Comparison of ENCODE assay signal across 30 cellular contexts in the genomic region with DNA sequence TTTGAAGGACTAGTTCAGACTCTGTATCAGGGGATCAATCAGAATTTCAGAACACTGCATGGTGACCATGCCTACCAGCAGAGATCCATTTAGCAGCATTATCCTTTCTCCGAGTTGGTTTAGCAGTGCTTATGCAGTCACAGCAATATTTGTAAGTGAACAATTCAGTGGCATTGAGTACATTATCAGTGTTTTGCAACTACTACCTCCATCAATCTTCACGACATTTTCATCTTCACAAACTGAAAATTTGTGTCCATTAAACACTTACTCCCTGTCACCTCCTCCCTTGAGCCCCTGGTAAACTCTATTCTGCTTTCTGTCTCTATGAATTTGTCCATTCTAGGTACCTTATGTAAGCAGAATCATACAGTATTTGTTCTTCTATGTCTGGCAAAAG. TPM values are rescaled to one million over a fixed set of nuclear protein-coding genes. Genes with fewer than 3 reads are reported as not detected.
A peak's percentile ranks its signal among the peaks of the same experiment; 100 is the strongest.
DNase-seq lines count a peak whose midpoint lies in the region; ATAC-seq, FAIRE-seq and TF ChIP-seq lines count a peak whose summit lies in the region.
"Had no signal": no experiment of that assay in that cellular context is flagged by ENCODE, and none has a peak within 500 bp of the region (broad histone marks: within the 10 kb centered on the region; RNA-seq: fewer than 3 reads in every experiment).

No MANE protein-coding gene starts in this region.

- no peaks in the 10 kb centered on the region for H3K9me3 Mint-ChIP-seq in nephron progenitor cell
- H3K9me3 Mint-ChIP-seq in activated T-helper 1 cell treated with anti-CD3 and anti-CD28 coated beads, Interleukin-12 subunit alpha, Interleukin-12 subunit beta, Interleukin-2, Interleukin-4 antibody, amounts not matched to agents 30 ng/mL and 10 ng/mL and 1 ng/mL, durations not matched to agents 14 hours and 24 hours and 36 hours, result no peaks in the 10 kb centered on the region
- H3K9me3 Mint-ChIP-seq: CD4-positive, CD25-positive, alpha-beta regulatory T cell; CD8-positive, alpha-beta memory T cell had no signal

- H3K4me3 Mint-ChIP-seq in nephron progenitor cell, result no peak overlapping the region
- no peak overlapping the region for H3K4me3 Mint-ChIP-seq in activated T-helper 1 cell treated with anti-CD3 and anti-CD28 coated beads, Interleukin-12 subunit alpha, Interleukin-12 subunit beta, Interleukin-2, Interleukin-4 antibody, amounts not matched to agents 30 ng/mL and 10 ng/mL and 1 ng/mL, durations not matched to agents 14 hours and 24 hours and 36 hours
- H3K4me3 Mint-ChIP-seq: CD14-positive monocyte; CD4-positive, alpha-beta memory T cell; CD4-positive, CD25-positive, alpha-beta regulatory T cell; CD8-positive, alpha-beta memory T cell had no signal

- peaks cover 10% of the 10 kb centered on the region for H3K27me3 Mint-ChIP-seq in nephron progenitor cell (ENCODE audit: low read depth, poor library complexity)
- H3K27me3 Mint-ChIP-seq in activated T-helper 1 cell treated with anti-CD3 and anti-CD28 coated beads, Interleukin-12 subunit alpha, Interleukin-12 subunit beta, Interleukin-2, Interleukin-4 antibody, amounts not matched to agents 30 ng/mL and 10 ng/mL and 1 ng/mL, durations not matched to agents 14 hours and 24 hours and 36 hours (ENCODE audit: insufficient read depth), result peaks cover 8% of the 10 kb centered on the region

- H3K9me3 ChIP-seq in K562 (replicated peaks; ENCODE audit: control insufficient read depth, insufficient read depth, low read depth, low read length) (no peaks in the 10 kb centered on the region; the same call in 1 of the 2 replicates), mucosa of rectum (ENCODE audit: control insufficient read depth in 2 of 2, low read length in 2 of 2) (no peaks in the 10 kb centered on the region), transverse colon (no peaks in the 10 kb centered on the region)
- H3K9me3 ChIP-seq: BE2C, BLaER1 had no signal

- no peaks in the 10 kb centered on the region; the same call in 2 of the 3 replicates for H3K36me3 ChIP-seq in K562 (ENCODE audit: control insufficient read depth, insufficient read depth, low read length)
- H3K36me3 ChIP-seq in mucosa of rectum (ENCODE audit: control insufficient read depth in 2 of 2, insufficient read depth in 2 of 2, low read length in 2 of 2), result peaks cover 0 to 5% of the 10 kb centered on the region in 2 donors
- H3K36me3 ChIP-seq in transverse colon, result no peaks in the 10 kb centered on the region
- H3K36me3 ChIP-seq: BE2C, BLaER1 had no signal

- H3K4me2 ChIP-seq in K562 (ENCODE audit: insufficient read depth, low read length), result no peak overlapping the region
- H3K4me2 ChIP-seq: BLaER1 had no signal

- in situ Hi-C loops in K562 (cut with MboI) (no loop called here), transverse colon (cut with MboI; ENCODE audit: low pct_ligation_motif_present in 1 of 4, low pct_unique_long_range_greater_than_20kb in 1 of 4, low sequenced_read_pairs in 3 of 4) (no loop called here)

- H3K4me1 ChIP-seq in K562 (replicated peaks in 1 of 2; ENCODE audit: control insufficient read depth in 2 of 2, insufficient read depth in 2 of 2, low read length in 2 of 2) (peaks cover 12 to 30% of the 10 kb centered on the region in 2 experiments), mucosa of rectum (ENCODE audit: control insufficient read depth in 2 of 2, insufficient read depth in 2 of 2, low read length in 2 of 2) (peaks cover 35 to 62% of the 10 kb centered on the region in 2 donors), transverse colon (peaks cover 18 to 54% (median 42%) of the 10 kb centered on the region in 4 donors)
- H3K4me1 ChIP-seq: BE2C, BLaER1 had no signal

- no peak overlapping the region for H3K27ac Mint-ChIP-seq in nephron progenitor cell
- H3K27ac Mint-ChIP-seq in activated T-helper 1 cell treated with anti-CD3 and anti-CD28 coated beads, Interleukin-12 subunit alpha, Interleukin-12 subunit beta, Interleukin-2, Interleukin-4 antibody, amounts not matched to agents 30 ng/mL and 10 ng/mL and 1 ng/mL, durations not matched to agents 14 hours and 24 hours and 36 hours, result no peak overlapping the region
- H3K27ac Mint-ChIP-seq: CD14-positive monocyte; CD4-positive, alpha-beta memory T cell; CD4-positive, CD25-positive, alpha-beta regulatory T cell; CD8-positive, alpha-beta memory T cell had no signal

- CTCF ChIA-PET in K562 (lab: Yijun Ruan, JAX; ENCODE audit: low intra/inter-chr PET ratio), result no interaction called here

- TF ChIP-seq RAD21 in K562 (CRISPR knock-in tag; conservative IDR thresholded peaks at IDR 0.05 in 1 of 2, IDR thresholded peaks at IDR 0.05 in 1 of 2), result no peak

- no peak overlapping the region for H2AFZ ChIP-seq in K562 (ENCODE audit: low read depth, low read length)

- no peaks in the 10 kb centered on the region for H3K9me1 ChIP-seq in K562 (ENCODE audit: control insufficient read depth, insufficient read depth, low read length)

- no peaks in the 10 kb centered on the region for H3K4me1 Mint-ChIP-seq in nephron progenitor cell
- no peaks in the 10 kb centered on the region for H3K4me1 Mint-ChIP-seq in activated T-helper 1 cell treated with anti-CD3 and anti-CD28 coated beads, Interleukin-12 subunit alpha, Interleukin-12 subunit beta, Interleukin-2, Interleukin-4 antibody, amounts not matched to agents 30 ng/mL and 10 ng/mL and 1 ng/mL, durations not matched to agents 14 hours and 24 hours and 36 hours (ENCODE audit: low read depth)
- H3K4me1 Mint-ChIP-seq: CD14-positive monocyte; CD4-positive, alpha-beta memory T cell; CD4-positive, CD25-positive, alpha-beta regulatory T cell; CD8-positive, alpha-beta memory T cell had no signal

- 27% methylated on average over 2 of the region's 2 CpGs for WGBS in K562 (ENCODE audit: insufficient coverage, low coverage, missing lambda C conversion rate)
- 47 to 50% methylated on average over 2 of the region's 2 CpGs for WGBS in transverse colon (ENCODE audit: low coverage in 1 of 2), 2 donors

- FAIRE-seq in K562 (lab: Jason Lieb, UNC), result no peak
- FAIRE-seq: A204.1, GM12878, GM19239 had no signal

- intact Hi-C loops in K562 (cut with micrococcal nuclease) (loop anchor here (5.0 kb wide), 1 partner anchor 63 kb away; no protein-coding TSS in a partner anchor), transverse colon (cut with DNase I; ENCODE audit: low total_unique reads) (no loop called here)
- intact Hi-C loops in activated T-helper 1 cell treated with anti-CD3 and anti-CD28 coated beads, Interleukin-12 subunit alpha, Interleukin-12 subunit beta, Interleukin-2, Interleukin-4 antibody, amounts not matched to agents 30 ng/mL and 10 ng/mL and 1 ng/mL, durations not matched to agents 14 hours and 24 hours and 36 hours (cut with micrococcal nuclease), result no loop called here

- no peak for ATAC-seq in K562
- ATAC-seq in omental fat pad (ENCODE audit: low FRiP score), result no peak
- ATAC-seq: GM12878 had no signal

- H3K27me3 ChIP-seq in K562 (ENCODE audit: control insufficient read depth in 2 of 2, insufficient read depth in 2 of 2, low read length in 2 of 2), result no peaks in the 10 kb centered on the region
- H3K27me3 ChIP-seq in mucosa of rectum (ENCODE audit: control insufficient read depth in 2 of 2, insufficient read depth in 2 of 2, low read length in 2 of 2), result no peaks in the 10 kb centered on the region
- peaks cover 9% of the 10 kb centered on the region for H3K27me3 ChIP-seq in transverse colon
- H3K27me3 ChIP-seq: BE2C, BLaER1 had no signal

- H3K27ac ChIP-seq in K562 (ENCODE audit: extremely low read depth, low read depth, low read length) (no peak overlapping the region), mucosa of rectum (ENCODE audit: low read depth in 2 of 2, low read length in 2 of 2) (peak overlapping the region; percentile 79 to 88), transverse colon (peak overlapping the region; percentile 82 to 87 (median 83))
- H3K27ac ChIP-seq: BLaER1 had no signal

- TF ChIP-seq CTCF in K562 (IDR thresholded peaks at IDR 0.05 in 2 of 3, conservative IDR thresholded peaks at IDR 0.05 in 1 of 3; ENCODE audit: insufficient read depth in 2 of 3, low read depth in 1 of 3, low read length in 3 of 3), result no peak
- no peak for TF ChIP-seq CTCF in transverse colon (IDR thresholded peaks at IDR 0.05)
- TF ChIP-seq CTCF in nephron progenitor cell (IDR thresholded peaks at IDR 0.05), result no peak
- TF ChIP-seq CTCF in omental fat pad (IDR thresholded peaks at IDR 0.05), result no peak

- BruUV-seq in K562 (replicated peaks; lab: Mats Ljungman, UMichigan), result no TSS peak

- TF ChIP-seq POLR2A in K562 (conservative IDR thresholded peaks at IDR 0.05) (no peak), transverse colon (IDR thresholded peaks at IDR 0.05) (no peak)

- H3K79me2 ChIP-seq in K562 (ENCODE audit: control insufficient read depth, insufficient read depth, low read length), result peaks cover 32% of the 10 kb centered on the region

- H3K36me3 Mint-ChIP-seq in nephron progenitor cell (ENCODE audit: low read depth), result no peaks in the 10 kb centered on the region
- H3K36me3 Mint-ChIP-seq in activated T-helper 1 cell treated with anti-CD3 and anti-CD28 coated beads, Interleukin-12 subunit alpha, Interleukin-12 subunit beta, Interleukin-2, Interleukin-4 antibody, amounts not matched to agents 30 ng/mL and 10 ng/mL and 1 ng/mL, durations not matched to agents 14 hours and 24 hours and 36 hours (ENCODE audit: low read depth), result no peaks in the 10 kb centered on the region
- H3K36me3 Mint-ChIP-seq: CD14-positive monocyte; CD4-positive, alpha-beta memory T cell; CD4-positive, CD25-positive, alpha-beta regulatory T cell; CD8-positive, alpha-beta memory T cell had no signal

- no peaks in the 10 kb centered on the region for H4K20me1 ChIP-seq in K562 (replicated peaks; ENCODE audit: control insufficient read depth, insufficient read depth, low read length)
- H4K20me1 ChIP-seq: BLaER1 had no signal

- POLR2A ChIA-PET in K562 (lab: Yijun Ruan, JAX), result interaction anchor here (0.6 kb wide), 1 partner anchor 16 kb away, joined by 3 read pairs; no protein-coding TSS in a partner anchor

- H3K9ac ChIP-seq in K562 (ENCODE audit: insufficient read depth in 1 of 2, low read depth in 2 of 2, low read length in 2 of 2) (no peak overlapping the region), mucosa of rectum (ENCODE audit: low read depth in 1 of 2, low read length in 2 of 2) (peak overlapping the region in 1 of 2 donors; percentile 48)
- H3K9ac ChIP-seq: BLaER1 had no signal

- H3K4me3 ChIP-seq in K562 (no peak overlapping the region), mucosa of rectum (ENCODE audit: low read length in 2 of 2) (peak overlapping the region in 1 of 2 donors; percentile 37), transverse colon (no peak overlapping the region)
- H3K4me3 ChIP-seq: BLaER1, GM12878 had no signal

- TF ChIP-seq EP300 in K562 (IDR thresholded peaks at IDR 0.05; ENCODE audit: low read length) (no peak), transverse colon (IDR thresholded peaks at IDR 0.05; ENCODE audit: low read depth) (no peak)

- no peak for DNase-seq in K562 (ENCODE audit: extremely low read depth in 1 of 4, low spot score in 3 of 4)
- no peak for DNase-seq in transverse colon
- no peak for DNase-seq in nephron progenitor cell
- DNase-seq in T-helper 1 cell, result no peak
- no peak for DNase-seq in activated T-helper 1 cell treated with anti-CD3 and anti-CD28 coated beads, Interleukin-12 subunit alpha, Interleukin-12 subunit beta, Interleukin-2, Interleukin-4 antibody, amounts not matched to agents 30 ng/mL and 10 ng/mL and 1 ng/mL, durations not matched to agents 14 hours and 24 hours and 36 hours (ENCODE audit: low spot score)
- no peak for DNase-seq in omental fat pad (ENCODE audit: low spot score)
- DNase-seq: 8988T; ACHN; BE2C; C1 segment of cervical spinal cord; CD4-positive, alpha-beta memory T cell; CD4-positive, CD25-positive, alpha-beta regulatory T cell; CD8-positive, alpha-beta memory T cell; COR-L47; DMS 273 treated with DMSO at 0.1 percent for 48 hours; DMS153; DMS53; DMS79; DND-41; EL; GDM1 had no signal

RNA-seq across cellular contexts. Expression of gene SLC9A2, which starts 20.1 kb away (rescaled TPM):
- total RNA-seq in K562 (2011; cell fraction: chromatin; rRNA removed; ENCODE audit: low replicate concordance), result 5.6 and 14.6 TPM in 2 replicates
- total RNA-seq in K562 (2011; cell fraction: nucleolus; rRNA removed), result 4.3 and 5.0 TPM in 2 replicates
- 7.3 and 10.2 TPM in 2 replicates for total RNA-seq in K562 (2011; cell fraction: nucleoplasm; rRNA removed)
- 1.6 and 2.5 TPM in 2 replicates for total RNA-seq in K562 (2014; rRNA removed)
- total RNA-seq in K562 (2014; rRNA removed; fragmentation: Illumina TruSeq; extraction: Trizol), result 2.7 and 2.8 TPM in 2 replicates
- 3.3 and 3.8 TPM in 2 replicates for total RNA-seq in K562 (2015; rRNA removed; fragmentation: Illumina TruSeq; extraction: Trizol)
- total RNA-seq in K562 (2021), result 1.4 and 1.6 TPM in 2 replicates
- polyA plus RNA-seq in K562 (2011; rRNA removed), result 1.3 and 2.3 TPM in 2 replicates
- polyA plus RNA-seq in K562 (2011; cell fraction: cytosol; rRNA removed), result 0.63 and 1.1 TPM in 2 replicates
- 4.7 and 6.1 TPM in 2 replicates for polyA plus RNA-seq in K562 (2011; cell fraction: nucleus; rRNA removed)
- 0.79 and 1.2 TPM in 2 replicates for polyA plus RNA-seq in K562 (2012)
- polyA plus RNA-seq in K562 (2014; fragmentation: Illumina TruSeq; extraction: Trizol), result 0.91 and 1.6 TPM in 2 replicates
- polyA plus RNA-seq in K562 (2014; fragmentation: Nextera tagmentation; extraction: Ambion mirVana), result under 1 TPM; 0.45 to 0.57 TPM
- 0.97 and 1.9 TPM in 2 replicates for polyA plus RNA-seq in K562 (2014; rRNA removed)
- polyA minus RNA-seq in K562 (2011; rRNA and poly(A)+ RNA removed), result 5.3 and 7.7 TPM in 2 replicates
- polyA minus RNA-seq in K562 (2011; cell fraction: cytosol; rRNA and poly(A)+ RNA removed), result 1.0 and 1.5 TPM in 2 replicates
- polyA minus RNA-seq in K562 (2011; cell fraction: nucleus; rRNA and poly(A)+ RNA removed), result 8.3 and 8.5 TPM in 2 replicates
- total RNA-seq in transverse colon, result 100 to 1,000 TPM in 1 of 4 donors, 10 to 100 TPM in 3; 61.7 to 151 (median 80.6) TPM
- total RNA-seq in activated T-helper 1 cell treated with anti-CD3 and anti-CD28 coated beads, Interleukin-12 subunit alpha, Interleukin-12 subunit beta, Interleukin-2, Interleukin-4 antibody, amounts not matched to agents 30 ng/mL and 10 ng/mL and 1 ng/mL, durations not matched to agents 14 hours and 24 hours and 36 hours, result not detected in 2 replicates
- total RNA-seq in omental fat pad, result under 1 TPM; 0.09 to 0.16 (median 0.12) TPM
- total RNA-seq: A673; CD4-positive, alpha-beta memory T cell; CD4-positive, CD25-positive, alpha-beta regulatory T cell; CD8-positive, alpha-beta memory T cell; G401 had no signal
- polyA plus RNA-seq: AG04450; CD14-positive monocyte; CD4-positive, alpha-beta memory T cell; CD4-positive, CD25-positive, alpha-beta regulatory T cell; CD8-positive, alpha-beta memory T cell had no signal

Comparison
In these comparisons a context has a peak if more than half of its experiments do, and no peak if none do; other contexts are left out.
1. RNA of gene SLC9A2, which starts 20.1 kb away (total RNA-seq): 61.7 to 151 TPM in transverse colon; 1.4 to 14.6 TPM in K562, 0.09 to 0.16 TPM in omental fat pad and not detected in activated T-helper 1 cell treated with anti-CD3 and anti-CD28 coated beads, Interleukin-12 subunit alpha, Interleukin-12 subunit beta, Interleukin-2, Interleukin-4 antibody, amounts not matched to agents 30 ng/mL and 10 ng/mL and 1 ng/mL, durations not matched to agents 14 hours and 24 hours and 36 hours; every median in the first group is over 4 times any median in the second.